8 cellular contexts compared by ENCODE assay signal in genomic region chr1:241847796-241848668, GRCh38. TPM values are rescaled to one million over a fixed set of nuclear protein-coding genes. Genes with fewer than 3 reads are reported as not detected.
DNase-seq lines count a peak whose midpoint lies in the region; ATAC-seq and TF ChIP-seq lines count a peak whose summit lies in the region.

Gene EXO1, plus strand, starts transcription at chr1:241848204. Its CDS starts 2,222 bp downstream, at chr1:241850426.

- peaks cover 3% of the 10 kb centered on the region; the same call in 1 of the 2 replicates for H3K4me1 ChIP-seq in BE2C

- TF ChIP-seq POLR2A in GM19099 (IDR thresholded peaks at IDR 0.05; ENCODE audit: extremely low read depth, insufficient read length, low read depth), result peak; percentile 69

- peak; percentile 96 for ATAC-seq in HG03432 (IDR thresholded peaks at IDR 0.05; ENCODE audit: unreplicated experiment)

- DNase-seq in BE2C (peak; percentile 89), NCI-H510A treated with DMSO at 0.1 percent for 48 hours (lab: John Stamatoyannopoulos, UW) (peak; percentile 79), choroid plexus epithelial cell (ENCODE audit: low read depth) (peak; percentile 94), kidney tubule cell (ENCODE audit: low spot score) (peak; percentile 91)
- peak; percentile 75 to 82 for DNase-seq in activated CD4-positive, alpha-beta T cell treated with anti-CD3 and anti-CD28 coated beads for 24 hours (ENCODE audit: low read depth in 2 of 2)
- DNase-seq in stimulated activated CD4-positive, alpha-beta T cell treated with anti-CD3 and anti-CD28 coated beads, Interleukin-1b, Interleukin-23, amount 100 ng/mL, for 24 hours (ENCODE audit: low read depth in 4 of 4, low spot score in 1 of 4), result peak; percentile 80 to 84 (median 82)

- H3K27me3 ChIP-seq in BE2C, result no peaks in the 10 kb centered on the region

- peak; percentile 54 for TF ChIP-seq CTCF in BE2C (IDR thresholded peaks at IDR 0.05; ENCODE audit: low read depth, low read length)
- peak; percentile 48 for TF ChIP-seq CTCF in choroid plexus epithelial cell (conservative IDR thresholded peaks at IDR 0.05; ENCODE audit: low read depth, low read length)

- H3K9me3 ChIP-seq in BE2C, result no peaks in the 10 kb centered on the region

- peaks cover 34% of the 10 kb centered on the region for H3K36me3 ChIP-seq in BE2C

- H3K4me3 ChIP-seq in BE2C (ENCODE audit: low read depth, low read length) (peak within 1 kb of the TSS; percentile 97), choroid plexus epithelial cell (ENCODE audit: low read depth, low read length) (peak within 1 kb of the TSS; percentile 100)

RNA-seq across cellular contexts. Expression of gene EXO1, which starts in this region (rescaled TPM):
- polyA plus RNA-seq in BE2C (2012; ENCODE audit: insufficient read depth, insufficient read length, low read depth), result 6.9 TPM

Comparison
In these comparisons a context has a peak if more than half of its experiments do, and no peak if none do; other contexts are left out.
1. Peak in every context shown above with its lines: DNase-seq, ATAC-seq and H3K4me3 ChIP-seq.